ENCODE assay signal across 20 cellular contexts in the genomic region with DNA sequence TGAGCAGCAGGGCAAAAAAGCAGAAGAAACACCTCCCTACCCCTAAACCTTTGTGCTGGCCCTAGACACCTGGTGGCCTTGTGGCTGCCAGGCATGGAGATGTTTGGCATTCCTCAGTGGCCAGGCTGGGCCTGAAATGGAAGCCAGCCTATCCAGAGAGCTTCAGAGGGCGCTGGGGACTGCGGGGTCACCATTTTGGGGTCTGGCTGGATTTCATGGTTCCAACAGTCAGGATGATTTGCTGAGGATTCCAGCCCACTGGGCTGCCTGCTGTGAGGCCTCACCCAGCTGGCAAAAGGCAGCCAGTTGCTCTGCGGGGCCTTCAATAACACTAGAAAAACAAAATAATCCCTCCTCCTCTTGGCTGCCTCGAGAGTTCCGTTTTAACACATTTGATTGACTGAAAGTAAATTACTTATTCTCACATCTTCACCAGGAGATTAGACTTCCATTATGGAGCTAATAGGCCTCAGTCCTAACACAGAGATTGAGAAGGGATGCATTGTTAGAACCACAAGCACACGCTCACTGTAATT.
DNase-seq lines count a peak whose midpoint lies in the region; ATAC-seq and TF ChIP-seq lines count a peak whose summit lies in the region.
"Had no signal": no experiment of that assay in that cellular context is flagged by ENCODE, and none has a peak within 500 bp of the region (broad histone marks: within the 10 kb centered on the region; RNA-seq: fewer than 3 reads in every experiment).

No MANE protein-coding gene starts in this region.

- peaks cover 11% of the 10 kb centered on the region for H3F3A ChIP-seq in neural progenitor cell (ENCODE audit: low read depth)

- H2AK5ac ChIP-seq in mesendoderm (ENCODE audit: low read length) = no peak overlapping the region

- H3K79me1 ChIP-seq in mesendoderm (ENCODE audit: low read length) = no peaks in the 10 kb centered on the region

- H3K4me3 Mint-ChIP-seq in neural progenitor cell (no peak overlapping the region), type B pancreatic cell (no peak overlapping the region)
- H3K4me3 Mint-ChIP-seq in naive thymus-derived CD4-positive, alpha-beta T cell = no peak overlapping the region
- H3K4me3 Mint-ChIP-seq: CD4-positive, CD25-positive, alpha-beta regulatory T cell; CD8-positive, alpha-beta memory T cell had no signal

- in situ Hi-C loops in astrocyte of the spinal cord (cut with HindIII; ENCODE audit: low sequenced_read_pairs) = no loop called here

- H3K23ac ChIP-seq in mesendoderm (ENCODE audit: low read length) = no peak overlapping the region

- intact Hi-C loops in naive thymus-derived CD4-positive, alpha-beta T cell (cut with micrococcal nuclease) = no loop called here

- H3K27me3 Mint-ChIP-seq in neural progenitor cell (ENCODE audit: insufficient read depth, low read depth) = peaks cover 13% of the 10 kb centered on the region
- H3K27me3 Mint-ChIP-seq in type B pancreatic cell = peaks cover 7% of the 10 kb centered on the region
- H3K27me3 Mint-ChIP-seq in naive thymus-derived CD4-positive, alpha-beta T cell = peaks cover 0 to 22% (median 13%) of the 10 kb centered on the region in 5 donors
- H3K27me3 Mint-ChIP-seq: CD4-positive, CD25-positive, alpha-beta regulatory T cell had no signal

- H4K20me1 ChIP-seq in neural progenitor cell (ENCODE audit: low read depth) = peaks cover 4% of the 10 kb centered on the region

- H3K9me3 ChIP-seq in neural progenitor cell (ENCODE audit: low read depth) = no peaks in the 10 kb centered on the region
- H3K9me3 ChIP-seq in naive thymus-derived CD4-positive, alpha-beta T cell (ENCODE audit: control insufficient read depth in 2 of 3, low read length in 3 of 3) = no peaks in the 10 kb centered on the region
- H3K9me3 ChIP-seq: BE2C, HAP-1 had no signal

- H3K4me3 ChIP-seq in astrocyte of the spinal cord (ENCODE audit: low read depth, low read length) (no peak overlapping the region), mesendoderm (ENCODE audit: low read length) (no peak overlapping the region), neural progenitor cell (no peak overlapping the region)
- H3K4me3 ChIP-seq in naive thymus-derived CD4-positive, alpha-beta T cell (ENCODE audit: low read length) = no peak overlapping the region
- H3K4me3 ChIP-seq: GM12878, HAP-1 had no signal

- H3K27me3 ChIP-seq in mesendoderm (ENCODE audit: insufficient read depth, low read length, poor library complexity) (no peaks in the 10 kb centered on the region), neural progenitor cell (peaks cover 67% of the 10 kb centered on the region)
- H3K27me3 ChIP-seq in naive thymus-derived CD4-positive, alpha-beta T cell (ENCODE audit: control insufficient read depth in 2 of 2, insufficient read depth in 2 of 2, low read length in 2 of 2) = no peaks in the 10 kb centered on the region
- H3K27me3 ChIP-seq: BE2C had no signal

- H4K5ac ChIP-seq in mesendoderm (ENCODE audit: low read length) = no peak overlapping the region

- CTCF ChIA-PET in naive thymus-derived CD4-positive, alpha-beta T cell (lab: Charles Lee) = no interaction called here

- H3K27ac ChIP-seq in mesendoderm (ENCODE audit: low read depth, low read length) = peak overlapping the region; percentile 63
- no peak overlapping the region for H3K27ac ChIP-seq in neural progenitor cell
- no peak overlapping the region for H3K27ac ChIP-seq in naive thymus-derived CD4-positive, alpha-beta T cell (ENCODE audit: low read depth, low read length)

- no peak overlapping the region for H2BK15ac ChIP-seq in mesendoderm (replicated peaks; ENCODE audit: low read depth)

- no peak overlapping the region for H4K8ac ChIP-seq in mesendoderm (ENCODE audit: low read depth, low read length)

- H3K4me2 ChIP-seq in mesendoderm (ENCODE audit: low read length) (no peak overlapping the region), neural progenitor cell (peak overlapping the region; percentile 12)

- H3K79me2 ChIP-seq in mesendoderm (ENCODE audit: control insufficient read depth, insufficient read depth, low read length) = no peaks in the 10 kb centered on the region
- H3K79me2 ChIP-seq in neural progenitor cell (ENCODE audit: low read depth) = no peaks in the 10 kb centered on the region

- no peak for TF ChIP-seq CTCF in astrocyte of the spinal cord (IDR thresholded peaks at IDR 0.05; ENCODE audit: low read depth, low read length)
- no peak for TF ChIP-seq CTCF in neural progenitor cell (IDR thresholded peaks at IDR 0.05)
- TF ChIP-seq CTCF in type B pancreatic cell (conservative IDR thresholded peaks at IDR 0.05) = no peak

- H3K4me1 ChIP-seq in mesendoderm (ENCODE audit: control insufficient read depth, low read depth, low read length) (no peaks in the 10 kb centered on the region), neural progenitor cell (peaks cover 10% of the 10 kb centered on the region)
- H3K4me1 ChIP-seq in naive thymus-derived CD4-positive, alpha-beta T cell (ENCODE audit: control insufficient read depth in 2 of 2, insufficient read depth in 2 of 2, low read length in 2 of 2) = no peaks in the 10 kb centered on the region
- H3K4me1 ChIP-seq: BE2C, HAP-1 had no signal

- H3K36me3 Mint-ChIP-seq in neural progenitor cell (no peaks in the 10 kb centered on the region), type B pancreatic cell (no peaks in the 10 kb centered on the region)
- H3K36me3 Mint-ChIP-seq in naive thymus-derived CD4-positive, alpha-beta T cell = no peaks in the 10 kb centered on the region
- H3K36me3 Mint-ChIP-seq: CD4-positive, CD25-positive, alpha-beta regulatory T cell; CD8-positive, alpha-beta memory T cell had no signal

- H3K27ac Mint-ChIP-seq in neural progenitor cell (no peak overlapping the region), type B pancreatic cell (no peak overlapping the region)
- no peak overlapping the region for H3K27ac Mint-ChIP-seq in naive thymus-derived CD4-positive, alpha-beta T cell
- H3K27ac Mint-ChIP-seq: CD4-positive, CD25-positive, alpha-beta regulatory T cell; CD8-positive, alpha-beta memory T cell had no signal

- no peak for ATAC-seq in naive thymus-derived CD4-positive, alpha-beta T cell
- ATAC-seq: GM12878, HepG2 had no signal

- WGBS in mesendoderm (ENCODE audit: extremely low coverage, insufficient coverage, low lambda C conversion rate) = no CpG with 5 or more reads among the region's 6 CpGs

- H3K18ac ChIP-seq in mesendoderm (ENCODE audit: low read length) = no peak overlapping the region

- H3K9me3 Mint-ChIP-seq in neural progenitor cell (peaks cover 5% of the 10 kb centered on the region), type B pancreatic cell (no peaks in the 10 kb centered on the region)
- peaks cover 0 to 19% (median 9%) of the 10 kb centered on the region in 11 donors for H3K9me3 Mint-ChIP-seq in naive thymus-derived CD4-positive, alpha-beta T cell

- DNase-seq in astrocyte of the spinal cord (ENCODE audit: low read depth, low spot score) (peak; percentile 5), mesendoderm (peak; percentile 36), neural progenitor cell (ENCODE audit: low spot score) (peak; percentile 57), type B pancreatic cell (ENCODE audit: extremely low spot score, unreplicated experiment) (peak; percentile 52), activated gamma-delta T cell (lab: John Stamatoyannopoulos, UW) (no peak)
- DNase-seq in naive thymus-derived CD4-positive, alpha-beta T cell = no peak
- DNase-seq in central memory CD4-positive, alpha-beta T cell = no peak
- DNase-seq: ACHN; BE2C; C1 segment of cervical spinal cord; CD4-positive, CD25-positive, alpha-beta regulatory T cell; CD8-positive, alpha-beta memory T cell; COR-L47; DMS 273 treated with DMSO at 0.1 percent for 48 hours; DMS53; DND-41; EL had no signal

- POLR2A ChIA-PET in naive thymus-derived CD4-positive, alpha-beta T cell (lab: Charles Lee) = no interaction called here

- H3K56ac ChIP-seq in mesendoderm (ENCODE audit: low read length) = no peak overlapping the region

- no peaks in the 10 kb centered on the region for H3K36me3 ChIP-seq in mesendoderm (ENCODE audit: control insufficient read depth, insufficient read depth, low read length)
- H3K36me3 ChIP-seq in neural progenitor cell = no peaks in the 10 kb centered on the region
- no peaks in the 10 kb centered on the region for H3K36me3 ChIP-seq in naive thymus-derived CD4-positive, alpha-beta T cell (ENCODE audit: control insufficient read depth in 2 of 3, insufficient read depth in 3 of 3, low read length in 3 of 3)
- H3K36me3 ChIP-seq: BE2C, HAP-1 had no signal

- H2BK5ac ChIP-seq in mesendoderm (ENCODE audit: low read length) = no peak overlapping the region

- H3K4me1 Mint-ChIP-seq in neural progenitor cell (peaks cover 17% of the 10 kb centered on the region), type B pancreatic cell (ENCODE audit: unreplicated experiment) (peaks cover 5% of the 10 kb centered on the region)
- H3K4me1 Mint-ChIP-seq in naive thymus-derived CD4-positive, alpha-beta T cell = no peaks in the 10 kb centered on the region
- H3K4me1 Mint-ChIP-seq: CD4-positive, CD25-positive, alpha-beta regulatory T cell; CD8-positive, alpha-beta memory T cell had no signal

- no peak overlapping the region for H2BK120ac ChIP-seq in mesendoderm (ENCODE audit: low read depth, low read length)

- no peak overlapping the region for H3K4ac ChIP-seq in mesendoderm (ENCODE audit: low read depth, low read length)

- H3K9ac ChIP-seq in mesendoderm (ENCODE audit: low read length) = no peak overlapping the region
- no peak overlapping the region for H3K9ac ChIP-seq in neural progenitor cell

- no peak overlapping the region for H2AFZ ChIP-seq in neural progenitor cell (replicated peaks)

Comparison
In these comparisons a context has a peak if more than half of its experiments do, and no peak if none do; other contexts are left out.
1. DNase-seq: peak in astrocyte of the spinal cord (single experiment), mesendoderm (single experiment), neural progenitor cell (single experiment) and type B pancreatic cell (single experiment); none in activated gamma-delta T cell (single experiment), naive thymus-derived CD4-positive, alpha-beta T cell (0 of 9) and central memory CD4-positive, alpha-beta T cell (single experiment).